Comparison of ENCODE assay signal across 20 cellular contexts in genomic region chr12:84805474-84805858, GRCh38.
"Had no signal": no experiment of that assay in that cellular context is flagged by ENCODE, and none has a peak within 500 bp of the region (broad histone marks: within the 10 kb centered on the region; RNA-seq: fewer than 3 reads in every experiment).

No MANE protein-coding gene starts in this region.

- H3K9me3 ChIP-seq: testis, uterus had no signal

- ATAC-seq: left colon, sciatic nerve had no signal

- DNase-seq: activated B cell treated with CpG ODN at 0.5 μM for 24 hours; activated CD4-positive, alpha-beta T cell treated with anti-CD3 and anti-CD28 coated beads for 4 hours; activated CD4-positive, alpha-beta T cell treated with anti-CD3 and anti-CD28 coated beads, Interleukin-2, amount 50 U/mL, for 48 hours; activated naive CD4-positive, alpha-beta T cell treated with Interleukin-2 at 50 U/mL for 16 hours; activated naive CD8-positive, alpha-beta T cell treated with anti-CD3 and anti-CD28 coated beads for 36 hours; activated T-cell treated with anti-CD3 and anti-CD28 coated beads, Interleukin-2, amount 50 U/mL, for 48 hours; amniotic stem cell; cerebellar nuclear complex; left colon; posterior cingulate gyrus; small intestine; stimulated activated naive CD4-positive, alpha-beta T cell; T1000; testis; trophoblast cell; uterus had no signal

- H3K36me3 ChIP-seq: uterus had no signal

- H3K27ac Mint-ChIP-seq: activated B cell treated with CpG ODN at 0.5 μM for 24 hours; activated naive CD8-positive, alpha-beta T cell treated with anti-CD3 and anti-CD28 coated beads for 36 hours; memory B cell; T-helper 1 cell treated with Interleukin-12 subunit alpha and Interleukin-12 subunit beta and Interleukin-4 antibody, amounts not matched to agents 30 μg/mL and 1 μg/mL, for 36 hours had no signal

- H3K4me1 ChIP-seq: testis, uterus had no signal

- H3K36me3 Mint-ChIP-seq: activated naive CD8-positive, alpha-beta T cell treated with anti-CD3 and anti-CD28 coated beads for 36 hours; memory B cell had no signal

- H3K27me3 ChIP-seq: testis, uterus had no signal

- H3K4me1 Mint-ChIP-seq: activated B cell treated with CpG ODN at 0.5 μM for 24 hours; activated naive CD8-positive, alpha-beta T cell treated with anti-CD3 and anti-CD28 coated beads for 36 hours; memory B cell had no signal

- H3K4me3 Mint-ChIP-seq: activated B cell treated with CpG ODN at 0.5 μM for 24 hours; activated naive CD8-positive, alpha-beta T cell treated with anti-CD3 and anti-CD28 coated beads for 36 hours; memory B cell; T-helper 1 cell treated with Interleukin-12 subunit alpha and Interleukin-12 subunit beta and Interleukin-4 antibody, amounts not matched to agents 30 μg/mL and 1 μg/mL, for 36 hours had no signal

- H3K27me3 Mint-ChIP-seq: activated B cell treated with CpG ODN at 0.5 μM for 24 hours; activated naive CD8-positive, alpha-beta T cell treated with anti-CD3 and anti-CD28 coated beads for 36 hours; memory B cell had no signal

- H3K9me3 Mint-ChIP-seq: activated B cell treated with CpG ODN at 0.5 μM for 24 hours; activated naive CD8-positive, alpha-beta T cell treated with anti-CD3 and anti-CD28 coated beads for 36 hours; T-helper 1 cell treated with Interleukin-12 subunit alpha and Interleukin-12 subunit beta and Interleukin-4 antibody, amounts not matched to agents 30 μg/mL and 1 μg/mL, for 36 hours had no signal

- H3K4me3 ChIP-seq: coronary artery, testis, uterus had no signal

- H3K27ac ChIP-seq: coronary artery, testis, uterus had no signal
